In the genomic region with DNA sequence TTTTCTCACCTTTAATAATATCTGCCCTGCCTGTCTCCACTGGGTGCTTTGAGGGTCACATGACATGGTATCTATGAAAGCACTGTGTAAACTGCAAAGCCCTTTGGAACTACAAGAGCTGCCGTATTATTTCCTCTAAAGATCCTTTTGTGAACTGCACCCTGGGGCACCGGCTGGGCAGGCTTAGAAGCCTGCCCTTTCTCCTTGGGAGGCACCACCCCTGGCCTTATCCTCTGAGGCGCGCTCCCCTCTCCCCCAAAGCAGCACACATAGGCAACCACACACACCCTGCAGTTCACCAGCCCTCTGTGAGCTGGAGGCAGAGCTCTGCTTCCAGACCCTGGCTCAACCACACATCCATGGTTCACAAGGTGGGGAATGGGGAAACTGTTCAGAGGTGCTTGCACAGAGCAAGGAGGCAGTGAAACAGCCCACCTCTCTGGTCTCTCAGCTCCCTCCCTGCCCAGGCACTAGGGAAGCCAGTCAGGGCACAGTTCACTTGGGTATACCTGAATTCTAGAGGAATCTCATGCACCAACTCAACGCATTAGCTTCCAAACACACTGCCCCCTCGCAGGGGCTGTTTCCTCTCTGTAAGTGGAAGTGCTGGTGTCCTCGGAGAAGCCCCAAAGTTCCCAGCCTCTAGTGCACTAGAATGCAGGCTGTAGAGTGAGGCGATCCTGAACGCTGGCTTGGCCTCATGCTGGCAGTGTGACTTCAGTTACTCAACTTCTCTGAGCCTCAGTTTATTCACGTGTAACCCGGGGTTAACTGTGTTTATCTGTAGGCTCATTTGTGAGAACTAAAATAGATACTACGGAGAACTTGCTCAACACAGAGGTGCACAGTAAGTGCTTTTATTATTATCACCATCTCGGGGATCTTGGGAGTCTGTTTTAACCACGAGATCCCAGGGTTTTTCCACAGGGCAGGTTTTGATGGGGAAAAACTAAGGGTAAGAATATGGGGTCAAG, we compare ENCODE assay signal across 2 cellular contexts.
TF ChIP-seq lines count a peak whose summit lies in the region.

No MANE protein-coding gene starts in this region.

TF ChIP-seq in IMR-90, 13 proteins besides CTCF, POLR2A, EP300 and RAD21 (continued from another document):
- TF ChIP-seq RFX5 (IDR thresholded peaks at IDR 0.05; ENCODE audit: low read depth, low read length) (no peak), BHLHE40 (IDR thresholded peaks at IDR 0.05; ENCODE audit: low read depth, low read length) (peak; percentile 19; the same call in 1 of the 2 replicates), NFE2L2 (IDR thresholded peaks at IDR 0.05; ENCODE audit: low read depth, low read length) (no peak)
TF ChIP-seq in IMR-90: peak in this region for 1.

TF ChIP-seq in SK-N-SH treated with all-trans-retinoic acid at 6 μM for 48 hours, 23 proteins besides CTCF, POLR2A, EP300 and RAD21:
- TF ChIP-seq TOX (CRISPR knock-in tag; IDR thresholded peaks at IDR 0.05; ENCODE audit: borderline replicate concordance): no peak
- no peak for TF ChIP-seq GLIS3 (CRISPR knock-in tag; IDR thresholded peaks at IDR 0.05)
- no peak for TF ChIP-seq CSDC2 (CRISPR knock-in tag; IDR thresholded peaks at IDR 0.05)
- TF ChIP-seq, protein P1, sequence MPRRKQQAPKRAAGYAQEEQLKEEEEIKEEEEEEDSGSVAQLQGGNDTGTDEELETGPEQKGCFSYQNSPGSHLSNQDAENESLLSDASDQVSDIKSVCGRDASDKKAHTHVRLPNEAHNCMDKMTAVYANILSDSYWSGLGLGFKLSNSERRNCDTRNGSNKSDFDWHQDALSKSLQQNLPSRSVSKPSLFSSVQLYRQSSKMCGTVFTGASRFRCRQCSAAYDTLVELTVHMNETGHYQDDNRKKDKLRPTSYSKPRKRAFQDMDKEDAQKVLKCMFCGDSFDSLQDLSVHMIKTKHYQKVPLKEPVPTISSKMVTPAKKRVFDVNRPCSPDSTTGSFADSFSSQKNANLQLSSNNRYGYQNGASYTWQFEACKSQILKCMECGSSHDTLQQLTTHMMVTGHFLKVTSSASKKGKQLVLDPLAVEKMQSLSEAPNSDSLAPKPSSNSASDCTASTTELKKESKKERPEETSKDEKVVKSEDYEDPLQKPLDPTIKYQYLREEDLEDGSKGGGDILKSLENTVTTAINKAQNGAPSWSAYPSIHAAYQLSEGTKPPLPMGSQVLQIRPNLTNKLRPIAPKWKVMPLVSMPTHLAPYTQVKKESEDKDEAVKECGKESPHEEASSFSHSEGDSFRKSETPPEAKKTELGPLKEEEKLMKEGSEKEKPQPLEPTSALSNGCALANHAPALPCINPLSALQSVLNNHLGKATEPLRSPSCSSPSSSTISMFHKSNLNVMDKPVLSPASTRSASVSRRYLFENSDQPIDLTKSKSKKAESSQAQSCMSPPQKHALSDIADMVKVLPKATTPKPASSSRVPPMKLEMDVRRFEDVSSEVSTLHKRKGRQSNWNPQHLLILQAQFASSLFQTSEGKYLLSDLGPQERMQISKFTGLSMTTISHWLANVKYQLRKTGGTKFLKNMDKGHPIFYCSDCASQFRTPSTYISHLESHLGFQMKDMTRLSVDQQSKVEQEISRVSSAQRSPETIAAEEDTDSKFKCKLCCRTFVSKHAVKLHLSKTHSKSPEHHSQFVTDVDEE (CRISPR knock-in tag; IDR thresholded peaks at IDR 0.05): no peak
- no peak for TF ChIP-seq ZNF565 (CRISPR knock-in tag; conservative IDR thresholded peaks at IDR 0.05; ENCODE audit: low read depth)
- TF ChIP-seq ZFP3 (CRISPR knock-in tag; IDR thresholded peaks at IDR 0.05): no peak
- no peak for TF ChIP-seq RARB (CRISPR knock-in tag; IDR thresholded peaks at IDR 0.05)
- TF ChIP-seq ARNTL (CRISPR knock-in tag; IDR thresholded peaks at IDR 0.05; ENCODE audit: borderline replicate concordance, low read depth): no peak
